Comparison of ENCODE assay signal across 19 cellular contexts in the genomic region with DNA sequence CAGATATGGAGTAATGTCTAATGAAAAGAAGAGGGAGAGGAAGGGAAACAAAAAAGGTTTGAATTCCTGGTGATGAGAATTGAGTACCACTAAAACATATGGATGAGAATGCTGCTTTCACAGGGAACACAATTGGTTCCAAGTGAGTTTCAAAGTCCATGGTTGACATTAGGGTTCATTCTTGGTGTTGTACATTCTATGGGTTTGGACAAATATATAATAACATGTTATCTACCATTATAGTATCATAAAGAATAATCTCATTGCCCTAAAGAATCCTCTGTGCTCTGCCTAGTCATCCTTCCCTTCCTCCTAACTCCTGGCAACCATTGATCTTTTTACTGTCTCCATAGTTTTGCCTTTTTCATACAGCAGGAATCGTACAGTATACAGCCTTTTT.
"Had no signal": no experiment of that assay in that cellular context is flagged by ENCODE, and none has a peak within 500 bp of the region (broad histone marks: within the 10 kb centered on the region; RNA-seq: fewer than 3 reads in every experiment).

No MANE protein-coding gene starts in this region.

- H3K4me3 ChIP-seq: coronary artery, heart right ventricle, right atrium auricular region, sigmoid colon, skin epidermis, suprapubic skin, thyroid gland, upper lobe of right lung, vagina had no signal

- H3K9me3 Mint-ChIP-seq: naive thymus-derived CD8-positive, alpha-beta T cell; neural crest cell; stimulated activated effector memory CD8-positive, alpha-beta T cell treated with anti-CD3 and anti-CD28 coated beads, Interleukin-12 subunit alpha, Interleukin-12 subunit beta, amount 100 ng/mL, for 72 hours had no signal

- DNase-seq: effector CD8-positive, alpha-beta T cell; heart right ventricle; islet precursor cell; mesendoderm; naive thymus-derived CD8-positive, alpha-beta T cell; posterior cingulate gyrus; sigmoid colon; stimulated activated CD4-positive, alpha-beta T cell treated with anti-CD3 and anti-CD28 coated beads, Interleukin-2, amount 100 ng/mL, for 48 hours; stimulated activated CD8-positive, alpha-beta memory T cell treated with anti-CD3 and anti-CD28 coated beads, Interleukin-4, amount 100 ng/mL, for 48 hours; stimulated activated naive CD8-positive, alpha-beta T cell treated with anti-CD3 and anti-CD28 coated beads, Interleukin-15, Interleukin-2, amounts not matched to agents 100 U/mL and 50 U/mL, for 24 hours; thyroid gland; upper lobe of right lung had no signal

- H3K4me3 Mint-ChIP-seq: naive thymus-derived CD8-positive, alpha-beta T cell; neural crest cell; stimulated activated effector memory CD8-positive, alpha-beta T cell treated with anti-CD3 and anti-CD28 coated beads, Interleukin-12 subunit alpha, Interleukin-12 subunit beta, amount 100 ng/mL, for 72 hours had no signal

- H3K27ac ChIP-seq: coronary artery, heart right ventricle, right atrium auricular region, sigmoid colon, skin epidermis, suprapubic skin, thyroid gland, upper lobe of right lung, vagina had no signal

- H3K4me1 ChIP-seq: heart right ventricle, right atrium auricular region, sigmoid colon, suprapubic skin, thyroid gland, upper lobe of right lung, vagina had no signal

- H3K27ac Mint-ChIP-seq: stimulated activated effector memory CD8-positive, alpha-beta T cell treated with anti-CD3 and anti-CD28 coated beads, Interleukin-12 subunit alpha, Interleukin-12 subunit beta, amount 100 ng/mL, for 72 hours had no signal

- H3K27me3 Mint-ChIP-seq: naive thymus-derived CD8-positive, alpha-beta T cell had no signal

- ATAC-seq: heart right ventricle; naive thymus-derived CD8-positive, alpha-beta T cell; stimulated activated effector memory CD8-positive, alpha-beta T cell treated with anti-CD3 and anti-CD28 coated beads, Interleukin-12 subunit alpha, Interleukin-12 subunit beta, amount 100 ng/mL, for 72 hours; stimulated activated naive CD8-positive, alpha-beta T cell treated with anti-CD3 and anti-CD28 coated beads, Interleukin-15, Interleukin-2, amounts not matched to agents 100 U/mL and 50 U/mL, for 24 hours; upper lobe of right lung had no signal

- H3K27me3 ChIP-seq: heart right ventricle, right atrium auricular region, sigmoid colon, suprapubic skin, thyroid gland, upper lobe of right lung, vagina had no signal

- H3K4me1 Mint-ChIP-seq: neural crest cell had no signal

- H3K9me3 ChIP-seq: heart right ventricle, right atrium auricular region, sigmoid colon, suprapubic skin, thyroid gland, upper lobe of right lung, vagina had no signal
